Comparison of ENCODE assay signal across 9 cellular contexts in the genomic region with DNA sequence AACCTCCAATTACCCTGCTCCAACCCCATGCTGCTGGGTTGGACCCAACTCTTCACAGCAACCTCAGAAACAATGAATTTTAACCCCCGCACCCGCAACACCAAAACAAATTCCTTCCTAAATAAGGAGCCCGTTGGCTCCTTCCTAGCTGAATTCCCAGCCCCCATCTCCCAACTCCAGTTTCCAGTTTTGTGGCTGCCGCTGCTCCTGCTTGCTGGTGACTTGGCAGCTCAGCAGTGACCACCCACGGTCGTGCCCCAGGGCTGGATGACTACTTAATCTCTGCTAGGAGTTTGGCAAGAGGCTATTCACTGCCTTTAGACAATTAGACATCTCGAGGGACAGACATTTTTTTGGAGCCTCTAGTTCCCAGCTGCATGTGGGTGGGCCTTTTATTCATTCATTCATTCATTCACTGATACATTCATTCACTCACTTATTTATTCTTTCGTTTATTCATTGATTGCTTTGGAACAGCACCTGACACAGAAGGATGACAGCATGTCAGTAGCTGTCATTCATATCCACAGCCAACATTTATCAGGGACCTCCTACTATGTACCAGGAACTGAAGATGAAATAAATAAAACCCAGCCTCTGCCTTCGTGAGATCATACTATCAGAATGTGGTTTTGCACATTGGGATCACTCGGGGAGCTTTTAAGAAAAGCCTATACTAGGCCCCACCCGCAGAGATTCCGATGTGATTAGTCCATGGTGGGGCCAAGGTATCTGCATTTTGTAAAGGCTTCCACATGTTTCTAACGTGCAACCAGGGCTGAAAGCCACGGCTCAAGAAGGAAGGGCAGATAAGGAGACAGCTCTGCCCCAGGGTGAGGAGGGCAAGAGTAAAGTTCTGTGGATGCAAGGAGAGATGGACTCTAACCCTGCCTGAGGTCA.
DNase-seq lines count a peak whose midpoint lies in the region; ATAC-seq and TF ChIP-seq lines count a peak whose summit lies in the region.
"Had no signal": no experiment of that assay in that cellular context is flagged by ENCODE, and none has a peak within 500 bp of the region (broad histone marks: within the 10 kb centered on the region; RNA-seq: fewer than 3 reads in every experiment).

No MANE protein-coding gene starts in this region.

- H3K36me3 ChIP-seq in RWPE2 (ENCODE audit: low read depth), result no peaks in the 10 kb centered on the region
- H3K36me3 ChIP-seq in ovary, result no peaks in the 10 kb centered on the region
- no peaks in the 10 kb centered on the region for H3K36me3 ChIP-seq in upper lobe of right lung

- peaks cover 12% of the 10 kb centered on the region for H3K4me1 ChIP-seq in RWPE2 (ENCODE audit: insufficient read depth, poor library complexity, severe bottlenecking)
- peaks cover 2% of the 10 kb centered on the region for H3K4me1 ChIP-seq in ovary (ENCODE audit: insufficient read depth)
- no peaks in the 10 kb centered on the region for H3K4me1 ChIP-seq in upper lobe of right lung

- TF ChIP-seq CTCF in RWPE2 (IDR thresholded peaks at IDR 0.05; ENCODE audit: poor library complexity, severe bottlenecking) (peak; percentile 7), ovary (IDR thresholded peaks at IDR 0.05) (no peak), upper lobe of right lung (IDR thresholded peaks at IDR 0.05) (no peak)

- no peak overlapping the region for H3K27ac Mint-ChIP-seq in immature natural killer cell
- H3K27ac Mint-ChIP-seq: T-helper 1 cell treated with Interleukin-12 subunit alpha and Interleukin-12 subunit beta and Interleukin-4 antibody, amounts not matched to agents 30 μg/mL and 1 μg/mL, for 36 hours had no signal

- 27 to 32% (median 29%) methylated on average over 14 of the region's 14 CpGs for WGBS in ovary, 3 donors

- H3K27ac ChIP-seq in RWPE2 (ENCODE audit: poor library complexity, severe bottlenecking), result no peak overlapping the region
- H3K27ac ChIP-seq in ovary, result no peak overlapping the region
- H3K27ac ChIP-seq in upper lobe of right lung, result no peak overlapping the region

- H3K27me3 Mint-ChIP-seq in immature natural killer cell (ENCODE audit: low read depth in 3 of 3), result peaks cover 0 to 2% (median 0%) of the 10 kb centered on the region in 3 donors

- no peaks in the 10 kb centered on the region for H3K9me3 Mint-ChIP-seq in immature natural killer cell
- H3K9me3 Mint-ChIP-seq: T-helper 1 cell treated with Interleukin-12 subunit alpha and Interleukin-12 subunit beta and Interleukin-4 antibody, amounts not matched to agents 30 μg/mL and 1 μg/mL, for 36 hours had no signal

- no peaks in the 10 kb centered on the region for H3K27me3 ChIP-seq in RWPE2 (ENCODE audit: insufficient read depth, poor library complexity, severe bottlenecking)
- H3K27me3 ChIP-seq in ovary, result no peaks in the 10 kb centered on the region
- H3K27me3 ChIP-seq in upper lobe of right lung, result no peaks in the 10 kb centered on the region

- H3K4me3 ChIP-seq in RWPE2 (ENCODE audit: severe bottlenecking) (no peak overlapping the region), ovary (no peak overlapping the region), upper lobe of right lung (no peak overlapping the region)

- no peaks in the 10 kb centered on the region for H3K36me3 Mint-ChIP-seq in immature natural killer cell

- H3K9me3 ChIP-seq in RWPE2 (ENCODE audit: severe bottlenecking), result no peaks in the 10 kb centered on the region
- H3K9me3 ChIP-seq in ovary, result no peaks in the 10 kb centered on the region
- no peaks in the 10 kb centered on the region for H3K9me3 ChIP-seq in upper lobe of right lung

- no peaks in the 10 kb centered on the region for H3K4me1 Mint-ChIP-seq in immature natural killer cell

- TF ChIP-seq POLR2A in ovary (IDR thresholded peaks at IDR 0.05), result no peak

- intact Hi-C loops in ovary (cut with DNase I) (no loop called here), upper lobe of right lung (cut with DNase I) (no loop called here)

- ATAC-seq in RWPE2 (ENCODE audit: low read depth), result peak; percentile 82
- no peak for ATAC-seq in GM18519 (IDR thresholded peaks at IDR 0.05; ENCODE audit: low FRiP score, unreplicated experiment)
- no peak for ATAC-seq in upper lobe of right lung
- ATAC-seq in HG02840 (IDR thresholded peaks at IDR 0.05; ENCODE audit: low FRiP score, unreplicated experiment), result no peak

- DNase-seq in EH (ENCODE audit: low read depth) (peak; percentile 99), RWPE2 (ENCODE audit: low spot score) (no peak), fibroblast of peridontal ligament (ENCODE audit: extremely low read depth) (peak; percentile 94), ovary (peak; percentile 28 to 60 (median 43)), immature natural killer cell (no peak), upper lobe of right lung (no peak)

- no peak for TF ChIP-seq EP300 in ovary (IDR thresholded peaks at IDR 0.05)

- H3K4me3 Mint-ChIP-seq in immature natural killer cell, result no peak overlapping the region
- H3K4me3 Mint-ChIP-seq: T-helper 1 cell treated with Interleukin-12 subunit alpha and Interleukin-12 subunit beta and Interleukin-4 antibody, amounts not matched to agents 30 μg/mL and 1 μg/mL, for 36 hours had no signal

Comparison
In these comparisons a context has a peak if more than half of its experiments do, and no peak if none do; other contexts are left out.
1. DNase-seq: peak in EH (single experiment), fibroblast of peridontal ligament (single experiment) and ovary (5 of 5); none in RWPE2 (single experiment), immature natural killer cell (0 of 3) and upper lobe of right lung (single experiment).